Comparison of ENCODE assay signal across 1 cellular context in genomic region chr9:112884086-112884485, GRCh38.
TF ChIP-seq lines count a peak whose summit lies in the region.

No MANE protein-coding gene starts in this region.

TF ChIP-seq in WTC11, 78 proteins besides CTCF, POLR2A, EP300 and RAD21 (continued from another document):
- TF ChIP-seq ZNF425 (CRISPR knock-in tag; conservative IDR thresholded peaks at IDR 0.05) (no peak), E2F4 (CRISPR knock-in tag; IDR thresholded peaks at IDR 0.05; ENCODE audit: borderline replicate concordance, low read depth) (no peak), E2F1 (CRISPR knock-in tag; IDR thresholded peaks at IDR 0.05) (no peak), SOX15 (CRISPR knock-in tag; IDR thresholded peaks at IDR 0.05) (no peak), ZMAT4 (CRISPR knock-in tag; IDR thresholded peaks at IDR 0.05) (no peak), CREB1 (CRISPR knock-in tag; IDR thresholded peaks at IDR 0.05) (no peak), PRRX2 (CRISPR knock-in tag; IDR thresholded peaks at IDR 0.05) (no peak), ZNF416 (CRISPR knock-in tag; IDR thresholded peaks at IDR 0.05) (no peak), TEAD4 (CRISPR knock-in tag; IDR thresholded peaks at IDR 0.05) (no peak), ZNF263 (CRISPR knock-in tag; IDR thresholded peaks at IDR 0.05; ENCODE audit: low read depth) (no peak), ZNF121 (CRISPR knock-in tag; IDR thresholded peaks at IDR 0.05) (no peak), FOXP4 (CRISPR knock-in tag; IDR thresholded peaks at IDR 0.05) (no peak), FOXK1 (CRISPR knock-in tag; IDR thresholded peaks at IDR 0.05) (no peak), NR2C2 (CRISPR knock-in tag; IDR thresholded peaks at IDR 0.05) (no peak), SP1 (CRISPR knock-in tag; conservative IDR thresholded peaks at IDR 0.05) (no peak), TEAD1 (CRISPR knock-in tag; IDR thresholded peaks at IDR 0.05) (no peak), AFF4 (CRISPR knock-in tag; IDR thresholded peaks at IDR 0.05; ENCODE audit: borderline replicate concordance) (no peak)
